8 cellular contexts compared by ENCODE assay signal in the genomic region with DNA sequence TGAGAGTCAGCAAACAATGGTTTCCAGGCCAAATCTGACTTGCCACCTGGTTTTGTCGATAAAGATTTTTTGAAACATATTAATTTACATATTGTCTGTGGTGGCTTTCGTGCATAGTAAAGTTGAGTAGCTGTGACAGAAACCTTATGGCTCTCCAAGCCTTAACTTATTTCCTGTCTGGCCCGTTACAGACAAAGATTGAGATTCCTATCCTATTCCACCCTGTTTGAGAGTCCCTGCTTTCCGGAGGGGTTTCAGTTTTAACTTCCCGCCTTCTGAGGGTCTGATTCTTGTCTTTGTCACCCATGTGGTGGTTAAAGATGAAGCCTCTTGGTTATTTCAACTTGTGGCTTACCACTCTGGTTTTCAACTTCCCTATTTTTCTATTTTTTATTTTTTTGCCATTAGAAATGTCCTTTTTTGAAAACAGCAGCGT. TPM values are rescaled to one million over a fixed set of nuclear protein-coding genes. Genes with fewer than 3 reads are reported as not detected.
DNase-seq lines count a peak whose midpoint lies in the region; ATAC-seq lines count a peak whose summit lies in the region.

No MANE protein-coding gene starts in this region.

- peaks cover 79% of the 10 kb centered on the region for H3K4me1 Mint-ChIP-seq in activated CD8-positive, alpha-beta memory T cell treated with anti-CD3 and anti-CD28 coated beads, Interleukin-2, amount 10 ng/mL, durations not matched to agents 7 days and 5 days
- H3K4me1 Mint-ChIP-seq in T-cell: peaks cover 67 to 73% (median 70%) of the 10 kb centered on the region in 3 donors
- H3K4me1 Mint-ChIP-seq in natural killer cell treated with Interleukin-12 subunit alpha and Interleukin-12 subunit beta and Interleukin-15 and Interleukin-18, amount 100 ng/mL, for 72 hours (ENCODE audit: low read depth in 2 of 2): peaks cover 72 to 77% of the 10 kb centered on the region in 2 donors

- ATAC-seq in activated CD8-positive, alpha-beta memory T cell treated with anti-CD3 and anti-CD28 coated beads, Interleukin-2, amount 10 ng/mL, durations not matched to agents 7 days and 5 days: peak; percentile 49
- ATAC-seq in HG03060 (IDR thresholded peaks at IDR 0.05; ENCODE audit: low read depth, unreplicated experiment) (peak; percentile 34), T-cell (replicated peaks in 1 of 4) (peak; percentile 51 to 57 (median 54))
- ATAC-seq in natural killer cell treated with Interleukin-12 subunit alpha and Interleukin-12 subunit beta and Interleukin-15 and Interleukin-18, amount 100 ng/mL, for 72 hours: peak; percentile 61 to 66

- peak overlapping the region; percentile 87 for H3K27ac Mint-ChIP-seq in activated CD8-positive, alpha-beta memory T cell treated with anti-CD3 and anti-CD28 coated beads, Interleukin-2, amount 10 ng/mL, durations not matched to agents 7 days and 5 days
- H3K27ac Mint-ChIP-seq in T-cell: peak overlapping the region; percentile 91 to 92
- peak overlapping the region; percentile 86 to 93 for H3K27ac Mint-ChIP-seq in natural killer cell treated with Interleukin-12 subunit alpha and Interleukin-12 subunit beta and Interleukin-15 and Interleukin-18, amount 100 ng/mL, for 72 hours

- no peak for DNase-seq in activated CD8-positive, alpha-beta memory T cell treated with anti-CD3 and anti-CD28 coated beads, Interleukin-2, amount 10 ng/mL, durations not matched to agents 7 days and 5 days
- DNase-seq in activated CD8-positive, alpha-beta memory T cell treated with anti-CD3 and anti-CD28 coated beads, Interleukin-2, amount 50 U/mL, for 48 hours: no peak
- peak in 1 of 34 experiments; percentile 12 for DNase-seq in T-cell
- no peak for DNase-seq in natural killer cell treated with Interleukin-12 subunit alpha and Interleukin-12 subunit beta and Interleukin-15 and Interleukin-18, amount 100 ng/mL, for 72 hours (ENCODE audit: low spot score)
- no peak for DNase-seq in Ammon's horn (ENCODE audit: low spot score)
- DNase-seq in NCI-H446 (lab: John Stamatoyannopoulos, UW): no peak
- DNase-seq in DMS79 (lab: John Stamatoyannopoulos, UW): no peak

- POLR2A ChIA-PET in T-cell (lab: Charles Lee): interaction anchor here in 1 of 2 donors (0.5 kb wide), 1 partner anchor 533 kb away, joined by 3 read pairs; no protein-coding TSS in a partner anchor

- CTCF ChIA-PET in activated CD8-positive, alpha-beta memory T cell treated with anti-CD3 and anti-CD28 coated beads, Interleukin-2, amount 10 ng/mL, durations not matched to agents 7 days and 5 days (lab: Charles Lee): interaction anchor here (1.0 to 4.3 kb wide), 4 partner anchors 9 to 311 kb away, joined by 3 to 27 read pairs (median 11); no protein-coding TSS in a partner anchor
- CTCF ChIA-PET in T-cell (lab: Charles Lee): interaction anchor here in 1 of 2 donors (0.9 to 1.3 kb wide), 2 partner anchors 9 to 19 kb away, joined by 3 to 4 read pairs; no protein-coding TSS in a partner anchor

- H3K27me3 Mint-ChIP-seq in activated CD8-positive, alpha-beta memory T cell treated with anti-CD3 and anti-CD28 coated beads, Interleukin-2, amount 10 ng/mL, durations not matched to agents 7 days and 5 days: no peaks in the 10 kb centered on the region
- no peaks in the 10 kb centered on the region for H3K27me3 Mint-ChIP-seq in T-cell
- no peaks in the 10 kb centered on the region for H3K27me3 Mint-ChIP-seq in natural killer cell treated with Interleukin-12 subunit alpha and Interleukin-12 subunit beta and Interleukin-15 and Interleukin-18, amount 100 ng/mL, for 72 hours

- H3K9me3 Mint-ChIP-seq in activated CD8-positive, alpha-beta memory T cell treated with anti-CD3 and anti-CD28 coated beads, Interleukin-2, amount 10 ng/mL, durations not matched to agents 7 days and 5 days (ENCODE audit: low read depth): no peaks in the 10 kb centered on the region
- H3K9me3 Mint-ChIP-seq in T-cell: no peaks in the 10 kb centered on the region
- H3K9me3 Mint-ChIP-seq in natural killer cell treated with Interleukin-12 subunit alpha and Interleukin-12 subunit beta and Interleukin-15 and Interleukin-18, amount 100 ng/mL, for 72 hours: no peaks in the 10 kb centered on the region

- peaks cover 61% of the 10 kb centered on the region for H3K36me3 Mint-ChIP-seq in activated CD8-positive, alpha-beta memory T cell treated with anti-CD3 and anti-CD28 coated beads, Interleukin-2, amount 10 ng/mL, durations not matched to agents 7 days and 5 days
- peaks cover 32% of the 10 kb centered on the region for H3K36me3 Mint-ChIP-seq in T-cell
- H3K36me3 Mint-ChIP-seq in natural killer cell treated with Interleukin-12 subunit alpha and Interleukin-12 subunit beta and Interleukin-15 and Interleukin-18, amount 100 ng/mL, for 72 hours: peaks cover 33% of the 10 kb centered on the region

- peak overlapping the region; percentile 63 for H3K4me3 Mint-ChIP-seq in activated CD8-positive, alpha-beta memory T cell treated with anti-CD3 and anti-CD28 coated beads, Interleukin-2, amount 10 ng/mL, durations not matched to agents 7 days and 5 days
- peak overlapping the region; percentile 55 to 63 (median 56) for H3K4me3 Mint-ChIP-seq in T-cell
- H3K4me3 Mint-ChIP-seq in natural killer cell treated with Interleukin-12 subunit alpha and Interleukin-12 subunit beta and Interleukin-15 and Interleukin-18, amount 100 ng/mL, for 72 hours: peak overlapping the region; percentile 89

RNA-seq across cellular contexts. Expression of gene OTULIN, which starts 11.4 kb away (rescaled TPM):
- total RNA-seq in activated CD8-positive, alpha-beta memory T cell treated with anti-CD3 and anti-CD28 coated beads, Interleukin-2, amount 10 ng/mL, durations not matched to agents 7 days and 5 days: 100 to 1,000 TPM in 1 of 2 experiments, 10 to 100 TPM in 1; 87.8 to 123 TPM
- 10 to 100 TPM; 57.6 to 67.1 (median 61.2) TPM for total RNA-seq in T-cell
- total RNA-seq in natural killer cell treated with Interleukin-12 subunit alpha and Interleukin-12 subunit beta and Interleukin-15 and Interleukin-18, amount 100 ng/mL, for 72 hours: 100 to 1,000 TPM; 111 to 135 TPM
